2 cellular contexts compared by ENCODE assay signal in the genomic region with DNA sequence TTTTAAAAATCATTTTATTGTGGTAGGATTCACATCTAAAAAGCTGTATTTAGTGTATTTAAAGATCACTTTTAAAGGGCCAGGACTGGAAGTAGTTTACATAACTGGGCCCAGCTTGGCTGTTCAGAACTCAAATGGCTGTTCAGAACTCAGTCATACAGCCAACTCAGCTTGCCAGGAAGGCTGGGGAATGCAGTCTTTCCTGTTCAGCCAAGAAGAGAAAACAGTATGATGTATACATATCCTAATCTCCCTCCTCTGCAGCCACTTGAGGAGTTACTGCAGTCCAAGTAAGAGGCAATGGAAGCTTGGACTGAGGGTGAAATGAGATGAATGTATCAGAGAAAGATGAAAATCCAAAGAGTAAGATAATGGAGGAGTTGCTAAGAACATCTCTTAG.
TF ChIP-seq lines count a peak whose summit lies in the region.

No MANE protein-coding gene starts in this region.

TF ChIP-seq in GM23338, 12 proteins besides CTCF, POLR2A, EP300 and RAD21 (continues in another document):
- TF ChIP-seq EZH2 (IDR thresholded peaks at IDR 0.05; ENCODE audit: low read depth, unreplicated experiment) (no peak), JUNB (IDR thresholded peaks at IDR 0.05; ENCODE audit: unreplicated experiment) (no peak), CREB1 (CRISPR knock-in tag; IDR thresholded peaks at IDR 0.05; ENCODE audit: low read depth) (no peak), EZH2phosphoT487 (IDR thresholded peaks at IDR 0.05; ENCODE audit: unreplicated experiment) (no peak), POLR2AphosphoS5 (IDR thresholded peaks at IDR 0.05; ENCODE audit: low read depth) (no peak), ZNF331 (CRISPR knock-in tag; IDR thresholded peaks at IDR 0.05; ENCODE audit: low read depth) (no peak), STAT1 (IDR thresholded peaks at IDR 0.05; ENCODE audit: unreplicated experiment) (no peak)
- TF ChIP-seq, protein P1, sequence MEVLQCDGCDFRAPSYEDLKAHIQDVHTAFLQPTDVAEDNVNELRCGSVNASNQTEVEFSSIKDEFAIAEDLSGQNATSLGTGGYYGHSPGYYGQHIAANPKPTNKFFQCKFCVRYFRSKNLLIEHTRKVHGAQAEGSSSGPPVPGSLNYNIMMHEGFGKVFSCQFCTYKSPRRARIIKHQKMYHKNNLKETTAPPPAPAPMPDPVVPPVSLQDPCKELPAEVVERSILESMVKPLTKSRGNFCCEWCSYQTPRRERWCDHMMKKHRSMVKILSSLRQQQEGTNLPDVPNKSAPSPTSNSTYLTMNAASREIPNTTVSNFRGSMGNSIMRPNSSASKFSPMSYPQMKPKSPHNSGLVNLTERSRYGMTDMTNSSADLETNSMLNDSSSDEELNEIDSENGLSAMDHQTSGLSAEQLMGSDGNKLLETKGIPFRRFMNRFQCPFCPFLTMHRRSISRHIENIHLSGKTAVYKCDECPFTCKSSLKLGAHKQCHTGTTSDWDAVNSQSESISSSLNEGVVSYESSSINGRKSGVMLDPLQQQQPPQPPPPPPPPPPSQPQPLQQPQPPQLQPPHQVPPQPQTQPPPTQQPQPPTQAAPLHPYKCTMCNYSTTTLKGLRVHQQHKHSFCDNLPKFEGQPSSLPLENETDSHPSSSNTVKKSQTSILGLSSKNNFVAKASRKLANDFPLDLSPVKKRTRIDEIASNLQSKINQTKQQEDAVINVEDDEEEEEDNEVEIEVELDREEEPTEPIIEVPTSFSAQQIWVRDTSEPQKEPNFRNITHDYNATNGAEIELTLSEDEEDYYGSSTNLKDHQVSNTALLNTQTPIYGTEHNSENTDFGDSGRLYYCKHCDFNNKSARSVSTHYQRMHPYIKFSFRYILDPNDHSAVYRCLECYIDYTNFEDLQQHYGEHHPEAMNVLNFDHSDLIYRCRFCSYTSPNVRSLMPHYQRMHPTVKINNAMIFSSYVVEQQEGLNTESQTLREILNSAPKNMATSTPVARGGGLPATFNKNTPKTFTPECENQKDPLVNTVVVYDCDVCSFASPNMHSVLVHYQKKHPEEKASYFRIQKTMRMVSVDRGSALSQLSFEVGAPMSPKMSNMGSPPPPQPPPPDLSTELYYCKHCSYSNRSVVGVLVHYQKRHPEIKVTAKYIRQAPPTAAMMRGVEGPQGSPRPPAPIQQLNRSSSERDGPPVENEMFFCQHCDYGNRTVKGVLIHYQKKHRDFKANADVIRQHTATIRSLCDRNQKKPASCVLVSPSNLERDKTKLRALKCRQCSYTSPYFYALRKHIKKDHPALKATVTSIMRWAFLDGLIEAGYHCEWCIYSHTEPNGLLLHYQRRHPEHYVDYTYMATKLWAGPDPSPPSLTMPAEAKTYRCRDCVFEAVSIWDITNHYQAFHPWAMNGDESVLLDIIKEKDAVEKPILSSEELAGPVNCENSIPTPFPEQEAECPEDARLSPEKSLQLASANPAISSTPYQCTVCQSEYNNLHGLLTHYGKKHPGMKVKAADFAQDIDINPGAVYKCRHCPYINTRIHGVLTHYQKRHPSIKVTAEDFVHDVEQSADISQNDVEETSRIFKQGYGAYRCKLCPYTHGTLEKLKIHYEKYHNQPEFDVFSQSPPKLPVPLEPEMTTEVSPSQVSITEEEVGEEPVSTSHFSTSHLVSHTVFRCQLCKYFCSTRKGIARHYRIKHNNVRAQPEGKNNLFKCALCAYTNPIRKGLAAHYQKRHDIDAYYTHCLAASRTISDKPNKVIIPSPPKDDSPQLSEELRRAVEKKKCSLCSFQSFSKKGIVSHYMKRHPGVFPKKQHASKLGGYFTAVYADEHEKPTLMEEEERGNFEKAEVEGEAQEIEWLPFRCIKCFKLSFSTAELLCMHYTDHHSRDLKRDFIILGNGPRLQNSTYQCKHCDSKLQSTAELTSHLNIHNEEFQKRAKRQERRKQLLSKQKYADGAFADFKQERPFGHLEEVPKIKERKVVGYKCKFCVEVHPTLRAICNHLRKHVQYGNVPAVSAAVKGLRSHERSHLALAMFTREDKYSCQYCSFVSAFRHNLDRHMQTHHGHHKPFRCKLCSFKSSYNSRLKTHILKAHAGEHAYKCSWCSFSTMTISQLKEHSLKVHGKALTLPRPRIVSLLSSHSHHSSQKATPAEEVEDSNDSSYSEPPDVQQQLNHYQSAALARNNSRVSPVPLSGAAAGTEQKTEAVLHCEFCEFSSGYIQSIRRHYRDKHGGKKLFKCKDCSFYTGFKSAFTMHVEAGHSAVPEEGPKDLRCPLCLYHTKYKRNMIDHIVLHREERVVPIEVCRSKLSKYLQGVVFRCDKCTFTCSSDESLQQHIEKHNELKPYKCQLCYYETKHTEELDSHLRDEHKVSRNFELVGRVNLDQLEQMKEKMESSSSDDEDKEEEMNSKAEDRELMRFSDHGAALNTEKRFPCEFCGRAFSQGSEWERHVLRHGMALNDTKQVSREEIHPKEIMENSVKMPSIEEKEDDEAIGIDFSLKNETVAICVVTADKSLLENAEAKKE (CRISPR knock-in tag; IDR thresholded peaks at IDR 0.05) = no peak; the same call in 1 of the 2 replicates
- TF ChIP-seq, protein P2, sequence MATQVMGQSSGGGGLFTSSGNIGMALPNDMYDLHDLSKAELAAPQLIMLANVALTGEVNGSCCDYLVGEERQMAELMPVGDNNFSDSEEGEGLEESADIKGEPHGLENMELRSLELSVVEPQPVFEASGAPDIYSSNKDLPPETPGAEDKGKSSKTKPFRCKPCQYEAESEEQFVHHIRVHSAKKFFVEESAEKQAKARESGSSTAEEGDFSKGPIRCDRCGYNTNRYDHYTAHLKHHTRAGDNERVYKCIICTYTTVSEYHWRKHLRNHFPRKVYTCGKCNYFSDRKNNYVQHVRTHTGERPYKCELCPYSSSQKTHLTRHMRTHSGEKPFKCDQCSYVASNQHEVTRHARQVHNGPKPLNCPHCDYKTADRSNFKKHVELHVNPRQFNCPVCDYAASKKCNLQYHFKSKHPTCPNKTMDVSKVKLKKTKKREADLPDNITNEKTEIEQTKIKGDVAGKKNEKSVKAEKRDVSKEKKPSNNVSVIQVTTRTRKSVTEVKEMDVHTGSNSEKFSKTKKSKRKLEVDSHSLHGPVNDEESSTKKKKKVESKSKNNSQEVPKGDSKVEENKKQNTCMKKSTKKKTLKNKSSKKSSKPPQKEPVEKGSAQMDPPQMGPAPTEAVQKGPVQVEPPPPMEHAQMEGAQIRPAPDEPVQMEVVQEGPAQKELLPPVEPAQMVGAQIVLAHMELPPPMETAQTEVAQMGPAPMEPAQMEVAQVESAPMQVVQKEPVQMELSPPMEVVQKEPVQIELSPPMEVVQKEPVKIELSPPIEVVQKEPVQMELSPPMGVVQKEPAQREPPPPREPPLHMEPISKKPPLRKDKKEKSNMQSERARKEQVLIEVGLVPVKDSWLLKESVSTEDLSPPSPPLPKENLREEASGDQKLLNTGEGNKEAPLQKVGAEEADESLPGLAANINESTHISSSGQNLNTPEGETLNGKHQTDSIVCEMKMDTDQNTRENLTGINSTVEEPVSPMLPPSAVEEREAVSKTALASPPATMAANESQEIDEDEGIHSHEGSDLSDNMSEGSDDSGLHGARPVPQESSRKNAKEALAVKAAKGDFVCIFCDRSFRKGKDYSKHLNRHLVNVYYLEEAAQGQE (IDR thresholded peaks at IDR 0.05; ENCODE audit: unreplicated experiment) = no peak
- TF ChIP-seq, protein P3, sequence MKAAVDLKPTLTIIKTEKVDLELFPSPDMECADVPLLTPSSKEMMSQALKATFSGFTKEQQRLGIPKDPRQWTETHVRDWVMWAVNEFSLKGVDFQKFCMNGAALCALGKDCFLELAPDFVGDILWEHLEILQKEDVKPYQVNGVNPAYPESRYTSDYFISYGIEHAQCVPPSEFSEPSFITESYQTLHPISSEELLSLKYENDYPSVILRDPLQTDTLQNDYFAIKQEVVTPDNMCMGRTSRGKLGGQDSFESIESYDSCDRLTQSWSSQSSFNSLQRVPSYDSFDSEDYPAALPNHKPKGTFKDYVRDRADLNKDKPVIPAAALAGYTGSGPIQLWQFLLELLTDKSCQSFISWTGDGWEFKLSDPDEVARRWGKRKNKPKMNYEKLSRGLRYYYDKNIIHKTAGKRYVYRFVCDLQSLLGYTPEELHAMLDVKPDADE (IDR thresholded peaks at IDR 0.05) = no peak

TF ChIP-seq in GM12878, 131 proteins besides CTCF, POLR2A, EP300 and RAD21:
- TF ChIP-seq ZNF622 (IDR thresholded peaks at IDR 0.05) (no peak), BRCA1 (IDR thresholded peaks at IDR 0.05; ENCODE audit: low read depth, low read length) (no peak), EZH2 (IDR thresholded peaks at IDR 0.05; ENCODE audit: borderline replicate concordance, control insufficient read depth, low read depth, low read length) (no peak), POU2F2 (IDR thresholded peaks at IDR 0.05; ENCODE audit: borderline replicate concordance, low read depth, low read length) (no peak), RAD51 (IDR thresholded peaks at IDR 0.05) (no peak), CHD1 (IDR thresholded peaks at IDR 0.05; ENCODE audit: low read depth, low read length) (no peak), PAX5 (IDR thresholded peaks at IDR 0.05; ENCODE audit: borderline replicate concordance, low read depth, low read length) (no peak), ETV6 (conservative IDR thresholded peaks at IDR 0.05 in 1 of 2, IDR thresholded peaks at IDR 0.05 in 1 of 2; ENCODE audit: borderline replicate concordance in 1 of 2, low read depth in 1 of 2) (no peak), ZZZ3 (IDR thresholded peaks at IDR 0.05; ENCODE audit: control insufficient read depth, insufficient read length, low read depth) (no peak), DPF2 (IDR thresholded peaks at IDR 0.05) (no peak)
- TF ChIP-seq, protein P4, sequence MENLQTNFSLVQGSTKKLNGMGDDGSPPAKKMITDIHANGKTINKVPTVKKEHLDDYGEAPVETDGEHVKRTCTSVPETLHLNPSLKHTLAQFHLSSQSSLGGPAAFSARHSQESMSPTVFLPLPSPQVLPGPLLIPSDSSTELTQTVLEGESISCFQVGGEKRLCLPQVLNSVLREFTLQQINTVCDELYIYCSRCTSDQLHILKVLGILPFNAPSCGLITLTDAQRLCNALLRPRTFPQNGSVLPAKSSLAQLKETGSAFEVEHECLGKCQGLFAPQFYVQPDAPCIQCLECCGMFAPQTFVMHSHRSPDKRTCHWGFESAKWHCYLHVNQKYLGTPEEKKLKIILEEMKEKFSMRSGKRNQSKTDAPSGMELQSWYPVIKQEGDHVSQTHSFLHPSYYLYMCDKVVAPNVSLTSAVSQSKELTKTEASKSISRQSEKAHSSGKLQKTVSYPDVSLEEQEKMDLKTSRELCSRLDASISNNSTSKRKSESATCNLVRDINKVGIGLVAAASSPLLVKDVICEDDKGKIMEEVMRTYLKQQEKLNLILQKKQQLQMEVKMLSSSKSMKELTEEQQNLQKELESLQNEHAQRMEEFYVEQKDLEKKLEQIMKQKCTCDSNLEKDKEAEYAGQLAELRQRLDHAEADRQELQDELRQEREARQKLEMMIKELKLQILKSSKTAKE (IDR thresholded peaks at IDR 0.05; ENCODE audit: low read depth, poor library complexity, severe bottlenecking) = no peak
- TF ChIP-seq, protein P5, sequence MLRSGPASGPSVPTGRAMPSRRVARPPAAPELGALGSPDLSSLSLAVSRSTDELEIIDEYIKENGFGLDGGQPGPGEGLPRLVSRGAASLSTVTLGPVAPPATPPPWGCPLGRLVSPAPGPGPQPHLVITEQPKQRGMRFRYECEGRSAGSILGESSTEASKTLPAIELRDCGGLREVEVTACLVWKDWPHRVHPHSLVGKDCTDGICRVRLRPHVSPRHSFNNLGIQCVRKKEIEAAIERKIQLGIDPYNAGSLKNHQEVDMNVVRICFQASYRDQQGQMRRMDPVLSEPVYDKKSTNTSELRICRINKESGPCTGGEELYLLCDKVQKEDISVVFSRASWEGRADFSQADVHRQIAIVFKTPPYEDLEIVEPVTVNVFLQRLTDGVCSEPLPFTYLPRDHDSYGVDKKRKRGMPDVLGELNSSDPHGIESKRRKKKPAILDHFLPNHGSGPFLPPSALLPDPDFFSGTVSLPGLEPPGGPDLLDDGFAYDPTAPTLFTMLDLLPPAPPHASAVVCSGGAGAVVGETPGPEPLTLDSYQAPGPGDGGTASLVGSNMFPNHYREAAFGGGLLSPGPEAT (IDR thresholded peaks at IDR 0.05; ENCODE audit: low read depth) = no peak
- TF ChIP-seq, protein P6, sequence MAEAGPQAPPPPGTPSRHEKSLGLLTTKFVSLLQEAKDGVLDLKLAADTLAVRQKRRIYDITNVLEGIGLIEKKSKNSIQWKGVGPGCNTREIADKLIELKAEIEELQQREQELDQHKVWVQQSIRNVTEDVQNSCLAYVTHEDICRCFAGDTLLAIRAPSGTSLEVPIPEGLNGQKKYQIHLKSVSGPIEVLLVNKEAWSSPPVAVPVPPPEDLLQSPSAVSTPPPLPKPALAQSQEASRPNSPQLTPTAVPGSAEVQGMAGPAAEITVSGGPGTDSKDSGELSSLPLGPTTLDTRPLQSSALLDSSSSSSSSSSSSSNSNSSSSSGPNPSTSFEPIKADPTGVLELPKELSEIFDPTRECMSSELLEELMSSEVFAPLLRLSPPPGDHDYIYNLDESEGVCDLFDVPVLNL (IDR thresholded peaks at IDR 0.05; ENCODE audit: low read depth, low read length) = no peak
